In genomic region chr7:43458746-43459337, GRCh38 we compare ENCODE assay signal across 17 cellular contexts.
"Had no signal": no experiment of that assay in that cellular context is flagged by ENCODE, and none has a peak within 500 bp of the region (broad histone marks: within the 10 kb centered on the region; RNA-seq: fewer than 3 reads in every experiment).

No MANE protein-coding gene starts in this region.

- H3K9me3 ChIP-seq: ascending aorta, breast epithelium, esophagus muscularis mucosa, prostate gland, right atrium auricular region, tibial artery, uterus had no signal

- H3K4me1 ChIP-seq: ascending aorta, breast epithelium, prostate gland, right atrium auricular region, uterus had no signal

- H3K36me3 ChIP-seq: ascending aorta, breast epithelium, esophagus muscularis mucosa, prostate gland, right atrium auricular region, tibial artery, uterus had no signal

- DNase-seq: activated CD4-positive, alpha-beta T cell treated with anti-CD3 and anti-CD28 coated beads, Interleukin-2, amount 50 U/mL, for 1 hour; activated CD4-positive, CD25-positive, alpha-beta regulatory T cell treated with anti-CD3 and anti-CD28 coated beads, Interleukin-2, amount 50 U/mL, for 72 hours; activated CD8-positive, alpha-beta memory T cell treated with anti-CD3 and anti-CD28 coated beads, Interleukin-2, amount 50 U/mL, for 48 hours; activated effector memory CD4-positive, alpha-beta T cell treated with anti-CD3 and anti-CD28 coated beads, Interleukin-2, amount 50 U/mL, for 16 hours; activated T-cell treated with anti-CD3 and anti-CD28 coated beads, Interleukin-2, amount 50 U/mL, for 48 hours; effector CD4-positive, alpha-beta T cell; left cardiac atrium; stimulated activated CD4-positive, alpha-beta T cell treated with anti-CD3 and anti-CD28 coated beads, Interleukin-2, amount 100 ng/mL, for 24 hours; stimulated activated naive CD4-positive, alpha-beta T cell treated with Interleukin-2 at 50 U/mL for 16 hours; tibial artery; uterus had no signal

- H3K27me3 ChIP-seq: ascending aorta, breast epithelium, esophagus muscularis mucosa, right atrium auricular region, uterus had no signal

- FAIRE-seq: endothelial cell of umbilical vein had no signal

- H3K27ac ChIP-seq: ascending aorta, breast epithelium, esophagus muscularis mucosa, prostate gland, right atrium auricular region, tibial artery, uterus had no signal

- ATAC-seq: left cardiac atrium had no signal

- H3K4me3 ChIP-seq: ascending aorta, breast epithelium, esophagus muscularis mucosa, prostate gland, right atrium auricular region, tibial artery, uterus had no signal
